8 cellular contexts compared by ENCODE assay signal in genomic region chrX:57121162-57121741, GRCh38. TPM values are rescaled to one million over a fixed set of nuclear protein-coding genes. Genes with fewer than 3 reads are reported as not detected.
DNase-seq lines count a peak whose midpoint lies in the region; ATAC-seq, FAIRE-seq and TF ChIP-seq lines count a peak whose summit lies in the region.

Gene SPIN2B (minus strand): TSS chrX:57121548.

- peak; percentile 69 for FAIRE-seq in RCC 7860 (lab: Jason Lieb, UNC)

- peaks cover 25% of the 10 kb centered on the region for H3K27me3 Mint-ChIP-seq in activated T-cell treated with anti-CD3 and anti-CD28 coated beads, Interleukin-2, amount 50 U/mL, for 72 hours (ENCODE audit: low read depth)
- H3K27me3 Mint-ChIP-seq in naive thymus-derived CD8-positive, alpha-beta T cell = no peaks in the 10 kb centered on the region

- peak within 1 kb of the TSS; percentile 90 to 95 for H3K4me3 Mint-ChIP-seq in activated T-cell treated with anti-CD3 and anti-CD28 coated beads, Interleukin-2, amount 50 U/mL, for 72 hours
- H3K4me3 Mint-ChIP-seq in naive thymus-derived CD8-positive, alpha-beta T cell = peak within 1 kb of the TSS; percentile 88 to 95 (median 93)

- H3K36me3 Mint-ChIP-seq in activated T-cell treated with anti-CD3 and anti-CD28 coated beads, Interleukin-2, amount 50 U/mL, for 72 hours (ENCODE audit: insufficient read depth in 2 of 2) = peaks cover 1 to 7% of the 10 kb centered on the region in 2 donors
- peaks cover 0 to 12% (median 0%) of the 10 kb centered on the region in 3 donors for H3K36me3 Mint-ChIP-seq in naive thymus-derived CD8-positive, alpha-beta T cell

- DNase-seq in DMS153 treated with DMSO at 0.1 percent for 48 hours (lab: John Stamatoyannopoulos, UW; ENCODE audit: unreplicated experiment) (peak; percentile 26), RCC 7860 (ENCODE audit: low spot score) (peak; percentile 71), fibroblast of mammary gland (ENCODE audit: low read depth) (peak; percentile 71)
- DNase-seq in Jurkat, Clone E6-1 (ENCODE audit: low read depth, low spot score) = peak; percentile 87
- peak; percentile 79 to 87 for DNase-seq in activated T-cell treated with anti-CD3 and anti-CD28 coated beads, Interleukin-2, amount 50 U/mL, for 72 hours
- peak; percentile 44 to 84 (median 70) for DNase-seq in naive thymus-derived CD8-positive, alpha-beta T cell
- peak; percentile 40 to 70 (median 62) for DNase-seq in stimulated activated naive CD4-positive, alpha-beta T cell (lab: John Stamatoyannopoulos, UW)

- peaks cover 6% of the 10 kb centered on the region for H3K4me1 Mint-ChIP-seq in activated T-cell treated with anti-CD3 and anti-CD28 coated beads, Interleukin-2, amount 50 U/mL, for 72 hours (ENCODE audit: low read depth)
- H3K4me1 Mint-ChIP-seq in naive thymus-derived CD8-positive, alpha-beta T cell = peaks cover 5 to 21% (median 18%) of the 10 kb centered on the region in 4 donors

- peak within 1 kb of the TSS; percentile 65 for H3K4me3 ChIP-seq in Jurkat, Clone E6-1 (ENCODE audit: low read length)
- peak within 1 kb of the TSS; percentile 65 for H3K4me3 ChIP-seq in fibroblast of mammary gland (ENCODE audit: control insufficient read depth, low read depth, low read length)

- TF ChIP-seq CTCF in fibroblast of mammary gland (conservative IDR thresholded peaks at IDR 0.05; ENCODE audit: control insufficient read depth, insufficient read depth, low read depth, low read length) = no peak

- peak; percentile 99 for ATAC-seq in GM21619 (IDR thresholded peaks at IDR 0.05; ENCODE audit: unreplicated experiment)
- ATAC-seq in activated T-cell treated with anti-CD3 and anti-CD28 coated beads, Interleukin-2, amount 50 U/mL, for 72 hours (replicated peaks in 1 of 2) = peak; percentile 100
- peak; percentile 98 to 100 for ATAC-seq in naive thymus-derived CD8-positive, alpha-beta T cell

- POLR2A ChIA-PET in naive thymus-derived CD8-positive, alpha-beta T cell (lab: Charles Lee) = no interaction called here

- H3K27ac Mint-ChIP-seq in activated T-cell treated with anti-CD3 and anti-CD28 coated beads, Interleukin-2, amount 50 U/mL, for 72 hours = peak within 1 kb of the TSS; percentile 94
- peak within 1 kb of the TSS; percentile 86 to 96 (median 92) for H3K27ac Mint-ChIP-seq in naive thymus-derived CD8-positive, alpha-beta T cell

- no peaks in the 10 kb centered on the region for H3K9me3 Mint-ChIP-seq in activated T-cell treated with anti-CD3 and anti-CD28 coated beads, Interleukin-2, amount 50 U/mL, for 72 hours
- peaks cover 0 to 2% (median 0%) of the 10 kb centered on the region in 9 donors for H3K9me3 Mint-ChIP-seq in naive thymus-derived CD8-positive, alpha-beta T cell

RNA-seq across cellular contexts. Expression of gene SPIN2B, which starts in this region (rescaled TPM):
- polyA plus RNA-seq in Jurkat, Clone E6-1 (2012; ENCODE audit: insufficient read depth, insufficient read length) = 13.3 TPM
- 10 to 100 TPM in 1 of 2 donors, 1 to 10 TPM in 1; 10.0 to 10.6 TPM for total RNA-seq in activated T-cell treated with anti-CD3 and anti-CD28 coated beads, Interleukin-2, amount 50 U/mL, for 72 hours
- 10 to 100 TPM; 21.1 to 22.6 TPM for total RNA-seq in naive thymus-derived CD8-positive, alpha-beta T cell
- polyA plus RNA-seq in naive thymus-derived CD8-positive, alpha-beta T cell = 10 to 100 TPM; 18.0 to 23.0 (median 20.8) TPM

Comparison
In these comparisons a context has a peak if more than half of its experiments do, and no peak if none do; other contexts are left out.
1. Peak in every context shown above with its lines: DNase-seq, ATAC-seq and H3K4me3 ChIP-seq.
2. DNase-seq: peak in every context shown above with its lines; median percentile 87 in Jurkat, Clone E6-1; 83 in activated T-cell treated with anti-CD3 and anti-CD28 coated beads, Interleukin-2, amount 50 U/mL, for 72 hours; 71 in RCC 7860; 71 in fibroblast of mammary gland; 70 in naive thymus-derived CD8-positive, alpha-beta T cell; 62 in stimulated activated naive CD4-positive, alpha-beta T cell; 26 in DMS153 treated with DMSO at 0.1 percent for 48 hours.